26 cellular contexts compared by ENCODE assay signal in genomic region chr2:165224941-165225340, GRCh38.
"Had no signal": no experiment of that assay in that cellular context is flagged by ENCODE, and none has a peak within 500 bp of the region (broad histone marks: within the 10 kb centered on the region; RNA-seq: fewer than 3 reads in every experiment).

No MANE protein-coding gene starts in this region.

- H3K4me3 ChIP-seq: stomach, suprapubic skin, testis, thoracic aorta, thyroid gland, tibial artery, tibial nerve, transverse colon, upper lobe of left lung, upper lobe of right lung, uterus, vagina had no signal

- H3K9me3 ChIP-seq: stomach, suprapubic skin, testis, thoracic aorta, thyroid gland, tibial artery, tibial nerve, transverse colon, upper lobe of left lung, upper lobe of right lung, uterus, vagina had no signal

- H3K4me1 ChIP-seq: stomach, suprapubic skin, testis, thyroid gland, tibial artery, tibial nerve, transverse colon, upper lobe of left lung, upper lobe of right lung, uterus, vagina had no signal

- H3K27ac ChIP-seq: stomach, suprapubic skin, testis, thoracic aorta, thyroid gland, tibial artery, tibial nerve, transverse colon, upper lobe of left lung, upper lobe of right lung, uterus, vagina had no signal

- H3K27me3 ChIP-seq: stomach, suprapubic skin, testis, thyroid gland, tibial artery, tibial nerve, transverse colon, upper lobe of left lung, upper lobe of right lung, uterus, vagina had no signal

- DNase-seq: stimulated activated CD4-positive, alpha-beta T cell treated with anti-CD3 and anti-CD28 coated beads, Interleukin-2, amount 100 ng/mL, for 48 hours; stimulated activated CD4-positive, alpha-beta T cell treated with anti-CD3 and anti-CD28 coated beads, Interleukin-4, amount 100 ng/mL, for 1 hour; stimulated activated CD4-positive, alpha-beta T cell treated with anti-CD3 and anti-CD28 coated beads, Interleukin-4, amount 100 ng/mL, for 24 hours; stimulated activated CD4-positive, alpha-beta T cell treated with anti-CD3 and anti-CD28 coated beads, Interleukin-4, amount 100 ng/mL, for 4 hours; stimulated activated CD8-positive, alpha-beta memory T cell treated with anti-CD3 and anti-CD28 coated beads, Interleukin-4, amount 100 ng/mL, for 48 hours; stimulated activated naive B cell treated with anti-CD40 and anti-IgM and Interleukin-4, amounts not matched to agents 10 μg/mL and 1 μg/mL and 100 μg/mL, for 72 hours; stimulated activated naive CD4-positive, alpha-beta T cell; stimulated activated naive CD4-positive, alpha-beta T cell treated with Interleukin-2 at 50 U/mL for 16 hours; stimulated activated naive CD8-positive, alpha-beta T cell treated with anti-CD3 and anti-CD28 coated beads, Interleukin-15, amount 100 ng/mL, for 72 hours; stimulated activated naive CD8-positive, alpha-beta T cell treated with anti-CD3 and anti-CD28 coated beads, Interleukin-15, Interleukin-2, amounts not matched to agents 100 U/mL and 50 U/mL, for 24 hours; stomach; substantia nigra; testis; thyroid gland; tibial artery; transverse colon; trophoblast cell; upper lobe of left lung; upper lobe of right lung; uterus had no signal

- ATAC-seq: stimulated activated effector memory CD8-positive, alpha-beta T cell treated with anti-CD3 and anti-CD28 coated beads, Interleukin-12 subunit alpha, Interleukin-12 subunit beta, amount 100 ng/mL, for 72 hours; stimulated activated memory B cell treated with anti-CD40 and anti-IgM and Interleukin-4, amounts not matched to agents 10 μg/mL and 1 μg/mL and 100 μg/mL, for 72 hours; stimulated activated naive B cell treated with anti-CD40 and anti-IgM and Interleukin-4, amounts not matched to agents 10 μg/mL and 1 μg/mL and 100 μg/mL, for 72 hours; stimulated activated naive CD8-positive, alpha-beta T cell treated with anti-CD3 and anti-CD28 coated beads, Interleukin-15, amount 100 ng/mL, for 72 hours; stimulated activated naive CD8-positive, alpha-beta T cell treated with anti-CD3 and anti-CD28 coated beads, Interleukin-15, Interleukin-2, amounts not matched to agents 100 U/mL and 50 U/mL, for 24 hours; upper lobe of right lung had no signal

- H3K36me3 ChIP-seq: stomach, suprapubic skin, thoracic aorta, thyroid gland, tibial artery, tibial nerve, transverse colon, upper lobe of left lung, upper lobe of right lung, uterus, vagina had no signal
